33 cellular contexts compared by ENCODE assay signal in genomic region chr3:43615133-43615532, GRCh38.
"Had no signal": no experiment of that assay in that cellular context is flagged by ENCODE, and none has a peak within 500 bp of the region (broad histone marks: within the 10 kb centered on the region; RNA-seq: fewer than 3 reads in every experiment).

No MANE protein-coding gene starts in this region.

- H3K27ac ChIP-seq: adrenal gland, body of pancreas, brain microvascular endothelial cell, breast epithelium, cardiac muscle cell had no signal

- H3K4me3 ChIP-seq: adrenal gland, body of pancreas, breast epithelium, cardiac muscle cell had no signal

- FAIRE-seq: astrocyte, bronchial epithelial cell had no signal

- DNase-seq: activated effector memory CD4-positive, alpha-beta T cell treated with anti-CD3 and anti-CD28 coated beads, Interleukin-2, amount 50 U/mL, for 16 hours; activated effector memory CD4-positive, alpha-beta T cell treated with Interleukin-2 at 50 U/mL for 16 hours; activated gamma-delta T cell; activated gamma-delta T cell treated with Interleukin-2 at 50 U/mL for 16 hours; activated naive CD4-positive, alpha-beta T cell; activated naive CD4-positive, alpha-beta T cell treated with anti-CD3 and anti-CD28 coated beads for 36 hours; activated naive CD4-positive, alpha-beta T cell treated with anti-CD3 and anti-CD28 coated beads, Interleukin-2, amount 10 ng/mL, durations not matched to agents 7 days and 5 days; activated naive CD4-positive, alpha-beta T cell treated with anti-CD3 and anti-CD28 coated beads, Interleukin-2, amount 50 U/mL, for 16 hours; activated naive CD4-positive, alpha-beta T cell treated with Interleukin-2 at 50 U/mL for 16 hours; activated naive CD8-positive, alpha-beta T cell treated with anti-CD3 and anti-CD28 coated beads for 36 hours; activated naive CD8-positive, alpha-beta T cell treated with anti-CD3 and anti-CD28 coated beads, Interleukin-2, amount 10 ng/mL, durations not matched to agents 7 days and 5 days; activated naive CD8-positive, alpha-beta T cell treated with anti-CD3 and anti-CD28 coated beads, Interleukin-2, amount 50 U/mL, for 24 hours; activated T-cell treated with anti-CD3 and anti-CD28 coated beads, Interleukin-2, amount 50 U/mL, for 1 hour; activated T-cell treated with anti-CD3 and anti-CD28 coated beads, Interleukin-2, amount 50 U/mL, for 24 hours; activated T-cell treated with anti-CD3 and anti-CD28 coated beads, Interleukin-2, amount 50 U/mL, for 4 hours; activated T-cell treated with anti-CD3 and anti-CD28 coated beads, Interleukin-2, amount 50 U/mL, for 48 hours; activated T-cell treated with anti-CD3 and anti-CD28 coated beads, Interleukin-2, amount 50 U/mL, for 72 hours; adrenal gland; amniotic stem cell; amygdala; anterior cingulate cortex; aorta; body of pancreas; brain microvascular endothelial cell; caudate nucleus; central memory CD4-positive, alpha-beta T cell; cerebellar nuclear complex had no signal

- H3K36me3 ChIP-seq: adrenal gland, brain microvascular endothelial cell, breast epithelium, cardiac muscle cell had no signal

- H3K9me3 ChIP-seq: adrenal gland, body of pancreas, breast epithelium had no signal

- H3K27me3 ChIP-seq: adrenal gland, body of pancreas, brain microvascular endothelial cell, breast epithelium, cardiac muscle cell had no signal

- ATAC-seq: activated naive CD4-positive, alpha-beta T cell treated with anti-CD3 and anti-CD28 coated beads, Interleukin-2, amount 50 U/mL, for 72 hours; activated naive CD8-positive, alpha-beta T cell treated with anti-CD3 and anti-CD28 coated beads, Interleukin-2, amount 50 U/mL, for 24 hours; activated T-cell treated with anti-CD3 and anti-CD28 coated beads, Interleukin-2, amount 50 U/mL, for 4 hours; activated T-cell treated with anti-CD3 and anti-CD28 coated beads, Interleukin-2, amount 50 U/mL, for 72 hours; activated T-helper 17 cell treated with anti-CD3 and anti-CD28 coated beads, Interleukin-2, amount 50 U/mL, for 72 hours; body of pancreas had no signal

- H3K4me1 ChIP-seq: adrenal gland, body of pancreas, breast epithelium had no signal
